14 cellular contexts compared by ENCODE assay signal in genomic region chr21:36551731-36552457, GRCh38.
DNase-seq lines count a peak whose midpoint lies in the region; ATAC-seq, FAIRE-seq and TF ChIP-seq lines count a peak whose summit lies in the region.
"Had no signal": no experiment of that assay in that cellular context is flagged by ENCODE, and none has a peak within 500 bp of the region (broad histone marks: within the 10 kb centered on the region; RNA-seq: fewer than 3 reads in every experiment).

No MANE protein-coding gene starts in this region.

- no peak overlapping the region for H3K4me3 Mint-ChIP-seq in astrocyte (ENCODE audit: unreplicated experiment)
- H3K4me3 Mint-ChIP-seq: activated naive CD8-positive, alpha-beta T cell treated with anti-CD3 and anti-CD28 coated beads, Interleukin-2, amount 10 ng/mL, durations not matched to agents 7 days and 5 days had no signal

- H3K36me3 ChIP-seq in astrocyte (ENCODE audit: insufficient read depth, low read length) (no peaks in the 10 kb centered on the region), Peyer's patch (no peaks in the 10 kb centered on the region)
- H3K36me3 ChIP-seq: BLaER1, tibial artery had no signal

- H3K9ac ChIP-seq in astrocyte (ENCODE audit: low read length), result no peak overlapping the region
- H3K9ac ChIP-seq: BLaER1 had no signal

- H3K27me3 ChIP-seq in astrocyte (ENCODE audit: insufficient read depth, low read length) (peaks cover 11% of the 10 kb centered on the region), Peyer's patch (no peaks in the 10 kb centered on the region)
- H3K27me3 ChIP-seq: BLaER1 had no signal

- H3K27me3 Mint-ChIP-seq in astrocyte (ENCODE audit: low read depth, unreplicated experiment), result peaks cover 22% of the 10 kb centered on the region
- H3K27me3 Mint-ChIP-seq: activated naive CD8-positive, alpha-beta T cell treated with anti-CD3 and anti-CD28 coated beads, Interleukin-2, amount 10 ng/mL, durations not matched to agents 7 days and 5 days had no signal

- H3K27ac ChIP-seq in astrocyte (ENCODE audit: low read depth, low read length) (no peak overlapping the region), Peyer's patch (no peak overlapping the region)
- H3K27ac ChIP-seq: BLaER1 had no signal

- peaks cover 8% of the 10 kb centered on the region for H3K4me1 ChIP-seq in astrocyte (ENCODE audit: insufficient read depth, low read length)
- no peaks in the 10 kb centered on the region for H3K4me1 ChIP-seq in Peyer's patch
- H3K4me1 ChIP-seq: BLaER1 had no signal

- TF ChIP-seq POLR2A in Peyer's patch (IDR thresholded peaks at IDR 0.05), result no peak

- no peak for ATAC-seq in HG03342 (IDR thresholded peaks at IDR 0.05; ENCODE audit: unreplicated experiment)

- no peaks in the 10 kb centered on the region for H3K9me3 ChIP-seq in astrocyte (ENCODE audit: insufficient read depth, low read depth, low read length)
- no peaks in the 10 kb centered on the region for H3K9me3 ChIP-seq in Peyer's patch
- H3K9me3 ChIP-seq: BLaER1 had no signal

- no peaks in the 10 kb centered on the region for H3K79me2 ChIP-seq in astrocyte (ENCODE audit: insufficient read depth, low read length)

- H3K4me3 ChIP-seq in astrocyte (ENCODE audit: insufficient read depth, low read depth, low read length), result no peak overlapping the region
- no peak overlapping the region for H3K4me3 ChIP-seq in Peyer's patch
- H3K4me3 ChIP-seq: BLaER1, tibial artery had no signal

- no peaks in the 10 kb centered on the region for H3K9me3 Mint-ChIP-seq in astrocyte (ENCODE audit: unreplicated experiment)
- H3K9me3 Mint-ChIP-seq: activated naive CD8-positive, alpha-beta T cell treated with anti-CD3 and anti-CD28 coated beads, Interleukin-2, amount 10 ng/mL, durations not matched to agents 7 days and 5 days had no signal

- H3K4me2 ChIP-seq in astrocyte (ENCODE audit: low read length), result peak overlapping the region; percentile 57
- H3K4me2 ChIP-seq: BLaER1 had no signal

- H4K20me1 ChIP-seq in astrocyte (ENCODE audit: insufficient read depth, low read length), result no peaks in the 10 kb centered on the region
- H4K20me1 ChIP-seq: BLaER1 had no signal

- peaks cover 15% of the 10 kb centered on the region for H3K4me1 Mint-ChIP-seq in astrocyte (ENCODE audit: low read depth, unreplicated experiment)
- H3K4me1 Mint-ChIP-seq: activated naive CD8-positive, alpha-beta T cell treated with anti-CD3 and anti-CD28 coated beads, Interleukin-2, amount 10 ng/mL, durations not matched to agents 7 days and 5 days had no signal

- H3K27ac Mint-ChIP-seq in astrocyte (ENCODE audit: unreplicated experiment), result no peak overlapping the region
- H3K27ac Mint-ChIP-seq: activated naive CD8-positive, alpha-beta T cell treated with anti-CD3 and anti-CD28 coated beads, Interleukin-2, amount 10 ng/mL, durations not matched to agents 7 days and 5 days had no signal

- peak; percentile 95 for FAIRE-seq in astrocyte (lab: Jason Lieb, UNC)

- no peak overlapping the region for H2AFZ ChIP-seq in astrocyte (ENCODE audit: low read depth, low read length)

- no peak for TF ChIP-seq CTCF in astrocyte (IDR thresholded peaks at IDR 0.05; ENCODE audit: insufficient read depth, low read depth, low read length)
- TF ChIP-seq CTCF in Peyer's patch (IDR thresholded peaks at IDR 0.05), result no peak

- DNase-seq in AG08395 (ENCODE audit: low spot score), result peak; percentile 85
- DNase-seq in Kasumi-1 (lab: John Stamatoyannopoulos, UW), result peak; percentile 6 to 27
- peak; percentile 90 for DNase-seq in astrocyte (ENCODE audit: low read depth)
- peak; percentile 34 for DNase-seq in left kidney (ENCODE audit: low read depth, low spot score)
- DNase-seq in NCI-H1105 (lab: John Stamatoyannopoulos, UW), result no peak
- DNase-seq in Peyer's patch, result no peak
- DNase-seq in NCI-H524 treated with DMSO at 0.1 percent for 48 hours (lab: John Stamatoyannopoulos, UW), result no peak
- DNase-seq: activated naive CD8-positive, alpha-beta T cell treated with anti-CD3 and anti-CD28 coated beads, Interleukin-2, amount 10 ng/mL, durations not matched to agents 7 days and 5 days; NCI-H2029 treated with DMSO at 0.1 percent for 48 hours; retina; RPMI8226 had no signal

- no peaks in the 10 kb centered on the region for H3K36me3 Mint-ChIP-seq in astrocyte (ENCODE audit: low read depth, unreplicated experiment)
- H3K36me3 Mint-ChIP-seq: activated naive CD8-positive, alpha-beta T cell treated with anti-CD3 and anti-CD28 coated beads, Interleukin-2, amount 10 ng/mL, durations not matched to agents 7 days and 5 days had no signal

Comparison
In these comparisons a context has a peak if more than half of its experiments do, and no peak if none do; other contexts are left out.
1. DNase-seq: peak in AG08395 (single experiment), Kasumi-1 (2 of 2), astrocyte (single experiment) and left kidney (single experiment); none in NCI-H1105 (single experiment), Peyer's patch (0 of 3) and NCI-H524 treated with DMSO at 0.1 percent for 48 hours (single experiment).